Comparison of ENCODE assay signal across 8 cellular contexts in the genomic region with DNA sequence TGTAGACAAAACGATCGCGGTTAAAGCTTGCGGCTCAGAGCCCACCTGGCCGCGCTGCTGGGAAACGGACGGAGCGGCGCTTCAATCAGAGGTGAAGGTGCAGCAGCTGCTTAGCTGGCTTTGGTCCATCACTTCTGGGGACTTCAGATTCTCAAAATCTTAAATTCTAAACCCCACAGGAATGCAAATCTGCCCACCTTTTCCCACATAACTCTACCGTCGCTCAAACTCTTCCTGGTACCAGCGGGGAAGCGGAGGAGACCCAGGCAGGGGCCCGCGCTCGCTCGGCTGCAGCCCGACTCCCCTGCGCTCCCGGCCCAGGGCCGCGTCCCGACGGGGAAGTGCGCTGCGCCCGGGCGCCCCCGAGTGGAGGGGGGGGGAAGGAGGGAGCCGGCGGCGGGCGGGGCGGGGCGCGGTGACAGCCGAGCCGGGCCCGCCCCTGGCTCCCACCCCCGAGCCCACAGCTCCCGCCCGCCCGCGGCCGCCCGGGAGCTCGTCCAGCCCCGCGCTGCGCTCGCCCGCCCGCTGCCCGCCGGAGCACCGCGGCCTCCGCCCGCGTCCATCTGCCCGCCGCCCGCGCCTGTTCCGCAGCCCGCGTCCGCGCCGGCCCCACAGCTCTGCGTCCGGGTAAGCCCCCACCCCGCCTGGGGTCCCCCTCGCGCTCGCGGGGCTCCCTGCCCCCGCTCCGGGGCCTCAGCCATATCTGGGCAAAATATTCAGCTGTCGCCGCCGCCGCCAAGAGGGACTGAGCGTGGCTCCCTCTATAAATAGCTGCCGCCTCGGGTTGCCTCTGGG. TPM values are rescaled to one million over a fixed set of nuclear protein-coding genes. Genes with fewer than 3 reads are reported as not detected.
A peak's percentile ranks its signal among the peaks of the same experiment; 100 is the strongest.
DNase-seq lines count a peak whose midpoint lies in the region; ATAC-seq and TF ChIP-seq lines count a peak whose summit lies in the region.

A gene (plus strand): TSS at position 490 of the 795 bp plus-strand sequence. CDS start 22,523 bp downstream, outside the sequence.

- peaks cover 48% of the 10 kb centered on the region for H3K27me3 ChIP-seq in SK-N-SH (ENCODE audit: insufficient read depth)
- peaks cover 68% of the 10 kb centered on the region for H3K27me3 ChIP-seq in iPS-15b (ENCODE audit: control insufficient read depth, insufficient read depth, low read length)
- no peaks in the 10 kb centered on the region for H3K27me3 ChIP-seq in gastrocnemius medialis

- CTCF ChIA-PET in SK-N-SH (lab: Yijun Ruan, JAX), result interaction anchor here (0.6 to 8.5 kb wide), 23 partner anchors 9 to 132 kb away, joined by 3 to 153 read pairs (median 6); a partner anchor contains a TSS

- ATAC-seq in GM21528 (IDR thresholded peaks at IDR 0.05; ENCODE audit: low FRiP score, unreplicated experiment), result peak; percentile 58
- peak; percentile 76 to 78 for ATAC-seq in gastrocnemius medialis

- H2AFZ ChIP-seq in SK-N-SH (ENCODE audit: low read depth), result 0 out of 2 replicates have a peak within 1 kb of the TSS, but pooled peaks have one; percentile 63

- H3K9ac ChIP-seq in SK-N-SH (no peak within 1 kb of the TSS), iPS-15b (ENCODE audit: low read depth, low read length) (peak within 1 kb of the TSS; percentile 32)

- no peaks in the 10 kb centered on the region for H3K79me2 ChIP-seq in SK-N-SH (ENCODE audit: insufficient read depth)

- H3K36me3 ChIP-seq in SK-N-SH (replicated peaks in 1 of 2; ENCODE audit: control insufficient read depth in 1 of 2, insufficient read depth in 2 of 2, low read length in 1 of 2), result no peaks in the 10 kb centered on the region
- H3K36me3 ChIP-seq in iPS-15b (ENCODE audit: control insufficient read depth, insufficient read depth, low read length), result no peaks in the 10 kb centered on the region
- no peaks in the 10 kb centered on the region for H3K36me3 ChIP-seq in gastrocnemius medialis

- peak; percentile 33 for DNase-seq in DMS79 treated with DMSO at 0.1 percent for 48 hours (lab: John Stamatoyannopoulos, UW)
- DNase-seq in SK-N-SH, result peak; percentile 99
- DNase-seq in astrocyte of the spinal cord (ENCODE audit: low read depth, low spot score), result peak; percentile 13
- DNase-seq in gastrocnemius medialis, result peak; percentile 69 to 82
- DNase-seq in GF-D8 (lab: John Stamatoyannopoulos, UW), result no peak

- peaks cover 0 to 29% of the 10 kb centered on the region in 2 experiments; a peak in 2 of 4 replicates for H3K4me1 ChIP-seq in SK-N-SH (ENCODE audit: control insufficient read depth in 1 of 2, insufficient read depth in 2 of 2, low read depth in 1 of 2, low read length in 1 of 2)
- no peaks in the 10 kb centered on the region for H3K4me1 ChIP-seq in iPS-15b (ENCODE audit: control insufficient read depth, insufficient read depth, low read length)
- peaks cover 35 to 43% of the 10 kb centered on the region in 2 donors for H3K4me1 ChIP-seq in gastrocnemius medialis

- H3K9me3 ChIP-seq in SK-N-SH (no peaks in the 10 kb centered on the region), iPS-15b (ENCODE audit: control insufficient read depth, insufficient read depth, low read length) (no peaks in the 10 kb centered on the region), gastrocnemius medialis (no peaks in the 10 kb centered on the region)

- peaks cover 5% of the 10 kb centered on the region for H3F3A ChIP-seq in SK-N-SH (replicated peaks; ENCODE audit: insufficient read depth)

- TF ChIP-seq POLR2A in gastrocnemius medialis (IDR thresholded peaks at IDR 0.05), result no peak

- peak; percentile 23 for TF ChIP-seq CTCF in SK-N-SH (IDR thresholded peaks at IDR 0.05)
- TF ChIP-seq CTCF in astrocyte of the spinal cord (IDR thresholded peaks at IDR 0.05; ENCODE audit: low read depth, low read length), result no peak
- TF ChIP-seq CTCF in gastrocnemius medialis (IDR thresholded peaks at IDR 0.05 in 4 of 5, conservative IDR thresholded peaks at IDR 0.05 in 1 of 5), result peak in 1 of 5 experiments; percentile 13

- in situ Hi-C loops in astrocyte of the spinal cord (cut with HindIII; ENCODE audit: low sequenced_read_pairs) (no loop called here), gastrocnemius medialis (cut with MboI; ENCODE audit: low sequenced_read_pairs in 4 of 4) (loop anchor here in 1 of 4 donors (10.0 kb wide), 1 partner anchor 93 kb away; no protein-coding TSS in a partner anchor)

- H4K20me1 ChIP-seq in SK-N-SH (ENCODE audit: insufficient read depth), result no peaks in the 10 kb centered on the region

- H3K4me3 ChIP-seq in SK-N-SH (ENCODE audit: low read depth in 2 of 2, low read length in 1 of 2) (peak within 1 kb of the TSS; percentile 60 to 64), astrocyte of the spinal cord (ENCODE audit: low read depth, low read length) (peak within 1 kb of the TSS; percentile 40), iPS-15b (ENCODE audit: low read depth, low read length) (peak within 1 kb of the TSS; percentile 78), gastrocnemius medialis (peak within 1 kb of the TSS; percentile 78 to 93 (median 84))

- POLR2A ChIA-PET in SK-N-SH (lab: Yijun Ruan, JAX), result interaction anchor here (0.6 to 3.5 kb wide), 9 partner anchors 13 to 132 kb away, joined by 3 to 27 read pairs (median 7); a partner anchor contains a TSS

- TF ChIP-seq EP300 in Ishikawa (IDR thresholded peaks at IDR 0.05; ENCODE audit: borderline replicate concordance) (no peak; the same call in 1 of the 2 replicates), SK-N-SH (IDR thresholded peaks at IDR 0.05; ENCODE audit: borderline replicate concordance in 1 of 2, low read depth in 1 of 2, low read length in 1 of 2) (no peak)

- peak within 1 kb of the TSS; percentile 77 for H3K4me2 ChIP-seq in SK-N-SH

- H3K27ac ChIP-seq in SK-N-SH (ENCODE audit: low read depth in 2 of 2, low read length in 1 of 2), result peak within 1 kb of the TSS in 1 of 2 experiments; percentile 100; a peak in 2 of 4 replicates
- H3K27ac ChIP-seq in gastrocnemius medialis, result peak within 1 kb of the TSS; percentile 97 to 98 (median 98)

- TF ChIP-seq RAD21 in Ishikawa (IDR thresholded peaks at IDR 0.05; ENCODE audit: low read depth) (peak; percentile 13; the same call in 1 of the 2 replicates), SK-N-SH (IDR thresholded peaks at IDR 0.05; ENCODE audit: low read length) (peak; percentile 25; the same call in 1 of the 2 replicates)

- WGBS in SK-N-SH (ENCODE audit: low lambda C conversion rate), result 5% methylated on average over 24 of the region's 87 CpGs

- intact Hi-C loops in gastrocnemius medialis (cut with DNase I; ENCODE audit: low total_unique reads), result loop anchor here (1.0 to 5.0 kb wide), 5 partner anchors 33 to 114 kb away; no protein-coding TSS in a partner anchor

- H3K9me2 ChIP-seq in SK-N-SH, result no peaks in the 10 kb centered on the region

TF ChIP-seq in Ishikawa, 13 proteins besides CTCF, POLR2A, EP300 and RAD21 (continues in another document):
- TF ChIP-seq, protein P1, sequence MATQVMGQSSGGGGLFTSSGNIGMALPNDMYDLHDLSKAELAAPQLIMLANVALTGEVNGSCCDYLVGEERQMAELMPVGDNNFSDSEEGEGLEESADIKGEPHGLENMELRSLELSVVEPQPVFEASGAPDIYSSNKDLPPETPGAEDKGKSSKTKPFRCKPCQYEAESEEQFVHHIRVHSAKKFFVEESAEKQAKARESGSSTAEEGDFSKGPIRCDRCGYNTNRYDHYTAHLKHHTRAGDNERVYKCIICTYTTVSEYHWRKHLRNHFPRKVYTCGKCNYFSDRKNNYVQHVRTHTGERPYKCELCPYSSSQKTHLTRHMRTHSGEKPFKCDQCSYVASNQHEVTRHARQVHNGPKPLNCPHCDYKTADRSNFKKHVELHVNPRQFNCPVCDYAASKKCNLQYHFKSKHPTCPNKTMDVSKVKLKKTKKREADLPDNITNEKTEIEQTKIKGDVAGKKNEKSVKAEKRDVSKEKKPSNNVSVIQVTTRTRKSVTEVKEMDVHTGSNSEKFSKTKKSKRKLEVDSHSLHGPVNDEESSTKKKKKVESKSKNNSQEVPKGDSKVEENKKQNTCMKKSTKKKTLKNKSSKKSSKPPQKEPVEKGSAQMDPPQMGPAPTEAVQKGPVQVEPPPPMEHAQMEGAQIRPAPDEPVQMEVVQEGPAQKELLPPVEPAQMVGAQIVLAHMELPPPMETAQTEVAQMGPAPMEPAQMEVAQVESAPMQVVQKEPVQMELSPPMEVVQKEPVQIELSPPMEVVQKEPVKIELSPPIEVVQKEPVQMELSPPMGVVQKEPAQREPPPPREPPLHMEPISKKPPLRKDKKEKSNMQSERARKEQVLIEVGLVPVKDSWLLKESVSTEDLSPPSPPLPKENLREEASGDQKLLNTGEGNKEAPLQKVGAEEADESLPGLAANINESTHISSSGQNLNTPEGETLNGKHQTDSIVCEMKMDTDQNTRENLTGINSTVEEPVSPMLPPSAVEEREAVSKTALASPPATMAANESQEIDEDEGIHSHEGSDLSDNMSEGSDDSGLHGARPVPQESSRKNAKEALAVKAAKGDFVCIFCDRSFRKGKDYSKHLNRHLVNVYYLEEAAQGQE (IDR thresholded peaks at IDR 0.05; ENCODE audit: low read depth), result no peak

TF ChIP-seq in SK-N-SH, 30 proteins besides CTCF, POLR2A, EP300 and RAD21:
- no peak; the same call in 1 of the 2 replicates for TF ChIP-seq MXI1 (IDR thresholded peaks at IDR 0.05; ENCODE audit: low read depth, low read length)
- no peak for TF ChIP-seq FOXM1 (IDR thresholded peaks at IDR 0.05; ENCODE audit: low read depth)
- TF ChIP-seq RFX5 (IDR thresholded peaks at IDR 0.05; ENCODE audit: low read length), result no peak
- TF ChIP-seq NFIC (IDR thresholded peaks at IDR 0.05; ENCODE audit: borderline replicate concordance), result no peak
- no peak for TF ChIP-seq JUND (IDR thresholded peaks at IDR 0.05)

RNA-seq across cellular contexts. Expression of the gene that starts here (rescaled TPM):
- polyA plus RNA-seq in SK-N-SH (2012; rRNA removed), result 0.54 and 1.6 TPM in 2 replicates
- 3.8 and 5.6 TPM in 2 replicates for polyA plus RNA-seq in SK-N-SH (2012; cell fraction: cytosol; rRNA removed)
- 1.1 and 1.2 TPM in 2 replicates for polyA plus RNA-seq in SK-N-SH (2012; cell fraction: nucleus; rRNA removed)
- total RNA-seq in gastrocnemius medialis, result 100 to 1,000 TPM in 3 of 4 donors, 10 to 100 TPM in 1; 82.3 to 202 (median 175) TPM
